ENCODE assay signal across 35 cellular contexts in genomic region chr3:161545823-161546222, GRCh38. TPM values are rescaled to one million over a fixed set of nuclear protein-coding genes. Genes with fewer than 3 reads are reported as not detected.
"Had no signal": no experiment of that assay in that cellular context is flagged by ENCODE, and none has a peak within 500 bp of the region (broad histone marks: within the 10 kb centered on the region; RNA-seq: fewer than 3 reads in every experiment).

No MANE protein-coding gene starts in this region.

- H3K27ac ChIP-seq: ascending aorta, cardiac muscle cell, VCaP had no signal

- DNase-seq: activated B cell treated with CpG ODN at 0.5 μM for 24 hours; activated CD4-positive, alpha-beta memory T cell treated with anti-CD3 and anti-CD28 coated beads for 36 hours; activated CD4-positive, alpha-beta T cell treated with anti-CD3 and anti-CD28 coated beads for 4 hours; activated CD4-positive, alpha-beta T cell treated with anti-CD3 and anti-CD28 coated beads, Interleukin-2, amount 10 ng/mL, durations not matched to agents 24 days and 14 days; activated CD4-positive, alpha-beta T cell treated with anti-CD3 and anti-CD28 coated beads, Interleukin-2, amount 50 U/mL, for 1 hour; activated CD4-positive, alpha-beta T cell treated with anti-CD3 and anti-CD28 coated beads, Interleukin-2, amount 50 U/mL, for 4 hours; activated CD4-positive, CD25-positive, alpha-beta regulatory T cell treated with anti-CD3 and anti-CD28 coated beads, Interleukin-2, amount 50 U/mL, for 72 hours; activated CD8-positive, alpha-beta memory T cell treated with anti-CD3 and anti-CD28 coated beads, Interleukin-2, amount 50 U/mL, for 4 hours; activated CD8-positive, alpha-beta T cell treated with anti-CD3 and anti-CD28 coated beads for 36 hours; activated effector memory CD4-positive, alpha-beta T cell treated with anti-CD3 and anti-CD28 coated beads, Interleukin-2, amount 50 U/mL, for 16 hours; activated gamma-delta T cell treated with Interleukin-2 at 50 U/mL for 16 hours; activated naive CD4-positive, alpha-beta T cell treated with anti-CD3 and anti-CD28 coated beads, Interleukin-2, amount 10 ng/mL, durations not matched to agents 7 days and 5 days; activated naive CD4-positive, alpha-beta T cell treated with Interleukin-2 at 50 U/mL for 16 hours; activated naive CD8-positive, alpha-beta T cell treated with anti-CD3 and anti-CD28 coated beads, Interleukin-2, amount 10 ng/mL, durations not matched to agents 7 days and 5 days; activated naive CD8-positive, alpha-beta T cell treated with anti-CD3 and anti-CD28 coated beads, Interleukin-2, amount 50 U/mL, for 24 hours; activated T-cell treated with anti-CD3 and anti-CD28 coated beads for 4 hours; activated T-cell treated with anti-CD3 and anti-CD28 coated beads, Interleukin-2, amount 50 U/mL, for 1 hour; activated T-cell treated with anti-CD3 and anti-CD28 coated beads, Interleukin-2, amount 50 U/mL, for 4 hours; activated T-cell treated with anti-CD3 and anti-CD28 coated beads, Interleukin-2, amount 50 U/mL, for 72 hours; amygdala; anterior cingulate cortex; caudate nucleus; cerebellar nuclear complex; T-helper 2 cell; T-helper 9 cell had no signal

- FAIRE-seq: bronchial epithelial cell, TTC549 had no signal

- H3K4me3 ChIP-seq: ascending aorta, cardiac muscle cell had no signal

- H3K27me3 ChIP-seq: ascending aorta, cardiac muscle cell had no signal

- H3K36me3 ChIP-seq: ascending aorta, cardiac muscle cell had no signal

- H3K4me1 ChIP-seq: ascending aorta had no signal

- ATAC-seq: activated CD8-positive, alpha-beta T cell treated with anti-CD3 and anti-CD28 coated beads for 36 hours; activated naive CD8-positive, alpha-beta T cell treated with anti-CD3 and anti-CD28 coated beads, Interleukin-2, amount 50 U/mL, for 24 hours; activated T-cell treated with anti-CD3 and anti-CD28 coated beads, Interleukin-2, amount 50 U/mL, for 4 hours; activated T-cell treated with anti-CD3 and anti-CD28 coated beads, Interleukin-2, amount 50 U/mL, for 72 hours; activated T-helper 17 cell treated with anti-CD3 and anti-CD28 coated beads, Interleukin-2, amount 50 U/mL, for 72 hours had no signal

- H3K9me3 ChIP-seq: ascending aorta had no signal

RNA-seq across cellular contexts. Expression of gene OTOL1, which starts 49.2 kb away (rescaled TPM):
- total RNA-seq: activated B cell treated with CpG ODN at 0.5 μM for 24 hours; activated CD4-positive, alpha-beta memory T cell treated with anti-CD3 and anti-CD28 coated beads for 36 hours; activated CD4-positive, alpha-beta T cell treated with anti-CD3 and anti-CD28 coated beads, Interleukin-2, amount 10 ng/mL, durations not matched to agents 24 days and 14 days; activated CD8-positive, alpha-beta memory T cell treated with anti-CD3 and anti-CD28 coated beads for 36 hours; activated CD8-positive, alpha-beta T cell treated with anti-CD3 and anti-CD28 coated beads for 36 hours; activated naive CD8-positive, alpha-beta T cell treated with anti-CD3 and anti-CD28 coated beads, Interleukin-2, amount 10 ng/mL, durations not matched to agents 7 days and 5 days; activated T-cell treated with anti-CD3 and anti-CD28 coated beads, Interleukin-2, amount 50 U/mL, for 4 hours; activated T-cell treated with anti-CD3 and anti-CD28 coated beads, Interleukin-2, amount 50 U/mL, for 72 hours; activated T-helper 1 cell treated with anti-CD3 and anti-CD28 coated beads, Interleukin-12 subunit alpha, Interleukin-12 subunit beta, Interleukin-2, Interleukin-4 antibody, amounts not matched to agents 30 ng/mL and 10 ng/mL and 1 ng/mL, durations not matched to agents 14 hours and 24 hours and 36 hours; activated T-helper 17 cell treated with anti-CD3 and anti-CD28 coated beads, Interleukin-2, amount 50 U/mL, for 72 hours; ascending aorta; bronchial epithelial cell; cardiac muscle cell; chondrocyte had no signal
- polyA plus RNA-seq: adipose tissue, cardiac muscle cell had no signal
